In the genomic region with DNA sequence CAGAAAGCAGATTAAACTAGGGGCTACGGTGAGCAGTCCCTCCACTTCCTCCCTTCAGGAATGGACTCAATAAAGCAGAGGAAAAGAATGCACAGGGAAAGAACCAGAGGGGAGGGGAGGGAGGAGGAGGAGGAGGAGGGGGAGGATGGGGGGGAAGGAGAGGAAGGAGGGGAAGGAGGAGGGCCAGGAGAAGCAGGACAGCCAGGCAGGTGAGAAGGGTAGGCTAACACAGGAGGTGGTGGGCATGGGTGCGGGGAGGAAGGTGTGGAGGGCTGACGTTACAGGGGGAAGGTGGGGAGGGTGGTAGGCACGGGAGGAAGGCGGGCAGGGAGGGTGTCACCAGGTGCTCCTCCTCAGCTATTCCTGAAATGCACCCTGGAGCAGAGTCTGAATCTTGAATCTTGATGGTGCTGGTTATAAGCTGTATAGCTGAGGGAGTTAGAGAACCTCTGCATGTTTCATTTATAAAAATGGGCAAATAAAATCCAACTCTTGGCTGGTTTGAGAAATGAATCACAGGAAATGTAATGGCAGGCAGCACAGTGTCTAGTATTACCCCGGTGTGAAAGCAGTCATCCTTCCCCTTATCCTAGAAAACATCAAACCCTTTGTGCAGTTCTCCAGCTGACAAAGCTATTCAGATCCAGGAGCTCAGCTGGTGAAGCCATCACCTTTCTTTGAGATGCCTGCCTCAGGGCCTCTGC, we compare ENCODE assay signal across 15 cellular contexts. TPM values are rescaled to one million over a fixed set of nuclear protein-coding genes. Genes with fewer than 3 reads are reported as not detected.
DNase-seq lines count a peak whose midpoint lies in the region; ATAC-seq and TF ChIP-seq lines count a peak whose summit lies in the region.
"Had no signal": no experiment of that assay in that cellular context is flagged by ENCODE, and none has a peak within 500 bp of the region (broad histone marks: within the 10 kb centered on the region; RNA-seq: fewer than 3 reads in every experiment).

No MANE protein-coding gene starts in this region.

- H3K9me3 Mint-ChIP-seq in activated naive CD8-positive, alpha-beta T cell treated with anti-CD3 and anti-CD28 coated beads, Interleukin-2, amount 10 ng/mL, durations not matched to agents 7 days and 5 days, result no peaks in the 10 kb centered on the region
- no peaks in the 10 kb centered on the region for H3K9me3 Mint-ChIP-seq in activated naive CD8-positive, alpha-beta T cell treated with anti-CD3 and anti-CD28 coated beads for 36 hours
- no peaks in the 10 kb centered on the region for H3K9me3 Mint-ChIP-seq in chondrocyte (ENCODE audit: low read depth)
- H3K9me3 Mint-ChIP-seq: activated CD4-positive, alpha-beta T cell treated with anti-CD3 and anti-CD28 coated beads, Interleukin-2, amount 10 ng/mL, durations not matched to agents 24 days and 14 days; activated naive CD8-positive, alpha-beta T cell treated with anti-CD3 and anti-CD28 coated beads, Interleukin-2, amount 50 U/mL, for 24 hours had no signal

- peak overlapping the region; percentile 41 for H3K9ac ChIP-seq in skeletal muscle satellite cell (ENCODE audit: low read depth, low read length)

- no peaks in the 10 kb centered on the region for H3K9me2 ChIP-seq in OCI-LY7 (ENCODE audit: insufficient read depth, low read length)

- peaks cover 65% of the 10 kb centered on the region for H3K36me3 ChIP-seq in OCI-LY7 (ENCODE audit: insufficient read depth, low read length)
- H3K36me3 ChIP-seq in skeletal muscle satellite cell (ENCODE audit: insufficient read depth, low read length), result peaks cover 17% of the 10 kb centered on the region

- H3K4me3 ChIP-seq in OCI-LY7 (ENCODE audit: low read depth, low read length, poor library complexity, severe bottlenecking) (no peak overlapping the region), skeletal muscle satellite cell (ENCODE audit: low read length) (peak overlapping the region; percentile 32)
- H3K4me3 ChIP-seq: lung, SK-N-MC had no signal

- no peak for TF ChIP-seq CTCF in OCI-LY7 (conservative IDR thresholded peaks at IDR 0.05; ENCODE audit: low read length)
- no peak for TF ChIP-seq CTCF in chondrocyte (IDR thresholded peaks at IDR 0.05)

- no peaks in the 10 kb centered on the region for H3K27me3 ChIP-seq in skeletal muscle satellite cell (ENCODE audit: control insufficient read depth, insufficient read depth, low read length)
- H3K27me3 ChIP-seq: BE2C had no signal

- H3K9me3 ChIP-seq in OCI-LY7 (ENCODE audit: low read length), result no peaks in the 10 kb centered on the region
- no peaks in the 10 kb centered on the region for H3K9me3 ChIP-seq in skeletal muscle satellite cell (replicated peaks; ENCODE audit: low read length)
- H3K9me3 ChIP-seq: BE2C had no signal

- no TSS peak for BruUV-seq in OCI-LY7 (replicated peaks; lab: Mats Ljungman, UMichigan)

- H3K79me2 ChIP-seq in OCI-LY7 (ENCODE audit: insufficient read depth, low read depth, low read length), result peaks cover 46% of the 10 kb centered on the region

- intact Hi-C loops in OCI-LY7 (cut with micrococcal nuclease; ENCODE audit: unreplicated experiment), result no loop called here

- peaks cover 27% of the 10 kb centered on the region for H3K4me1 Mint-ChIP-seq in activated naive CD8-positive, alpha-beta T cell treated with anti-CD3 and anti-CD28 coated beads, Interleukin-2, amount 10 ng/mL, durations not matched to agents 7 days and 5 days
- peaks cover 28% of the 10 kb centered on the region for H3K4me1 Mint-ChIP-seq in activated naive CD8-positive, alpha-beta T cell treated with anti-CD3 and anti-CD28 coated beads for 36 hours
- peaks cover 63% of the 10 kb centered on the region for H3K4me1 Mint-ChIP-seq in chondrocyte (ENCODE audit: low read depth)

- H4K20me1 ChIP-seq in OCI-LY7 (ENCODE audit: insufficient read depth, low read length), result peaks cover 26% of the 10 kb centered on the region; the same call in 1 of the 2 replicates

- POLR2A ChIA-PET in activated naive CD8-positive, alpha-beta T cell treated with anti-CD3 and anti-CD28 coated beads, Interleukin-2, amount 10 ng/mL, durations not matched to agents 7 days and 5 days (lab: Charles Lee), result no interaction called here
- POLR2A ChIA-PET in OCI-LY7 (lab: Charles Lee), result interaction anchor here (0.6 kb wide), 1 partner anchor 15 kb away, joined by 3 read pairs; no protein-coding TSS in a partner anchor

- CTCF ChIA-PET in OCI-LY7 (lab: Charles Lee; ENCODE audit: unreplicated experiment), result no interaction called here

- H3K27me3 Mint-ChIP-seq in activated naive CD8-positive, alpha-beta T cell treated with anti-CD3 and anti-CD28 coated beads, Interleukin-2, amount 10 ng/mL, durations not matched to agents 7 days and 5 days, result no peaks in the 10 kb centered on the region
- H3K27me3 Mint-ChIP-seq in activated naive CD8-positive, alpha-beta T cell treated with anti-CD3 and anti-CD28 coated beads for 36 hours, result no peaks in the 10 kb centered on the region
- H3K27me3 Mint-ChIP-seq in chondrocyte (ENCODE audit: low read depth), result no peaks in the 10 kb centered on the region
- H3K27me3 Mint-ChIP-seq: activated CD4-positive, alpha-beta T cell treated with anti-CD3 and anti-CD28 coated beads, Interleukin-2, amount 10 ng/mL, durations not matched to agents 24 days and 14 days; activated naive CD8-positive, alpha-beta T cell treated with anti-CD3 and anti-CD28 coated beads, Interleukin-2, amount 50 U/mL, for 24 hours had no signal

- H2AFZ ChIP-seq in OCI-LY7 (ENCODE audit: low read length), result no peak overlapping the region

- no peak for DNase-seq in activated naive CD8-positive, alpha-beta T cell treated with anti-CD3 and anti-CD28 coated beads, Interleukin-2, amount 10 ng/mL, durations not matched to agents 7 days and 5 days
- DNase-seq in activated naive CD8-positive, alpha-beta T cell treated with anti-CD3 and anti-CD28 coated beads for 36 hours, result no peak
- DNase-seq in OCI-LY7 (ENCODE audit: low spot score) (no peak), chondrocyte (ENCODE audit: low spot score) (no peak), OCI-M2 (lab: John Stamatoyannopoulos, UW; ENCODE audit: unreplicated experiment) (no peak)
- DNase-seq: activated CD4-positive, alpha-beta T cell treated with anti-CD3 and anti-CD28 coated beads, Interleukin-2, amount 10 ng/mL, durations not matched to agents 24 days and 14 days; activated naive CD8-positive, alpha-beta T cell treated with anti-CD3 and anti-CD28 coated beads, Interleukin-2, amount 50 U/mL, for 24 hours; BE2C; NCI-H526; stimulated activated CD4-positive, alpha-beta T cell treated with anti-CD3 and anti-CD28 coated beads, Interleukin-15, amount 100 ng/mL, for 24 hours had no signal

- peak overlapping the region; percentile 47 for H3K27ac Mint-ChIP-seq in activated naive CD8-positive, alpha-beta T cell treated with anti-CD3 and anti-CD28 coated beads, Interleukin-2, amount 10 ng/mL, durations not matched to agents 7 days and 5 days
- H3K27ac Mint-ChIP-seq in activated naive CD8-positive, alpha-beta T cell treated with anti-CD3 and anti-CD28 coated beads for 36 hours, result no peak overlapping the region
- peak overlapping the region; percentile 45 for H3K27ac Mint-ChIP-seq in chondrocyte (ENCODE audit: unreplicated experiment)
- H3K27ac Mint-ChIP-seq: activated naive CD8-positive, alpha-beta T cell treated with anti-CD3 and anti-CD28 coated beads, Interleukin-2, amount 50 U/mL, for 24 hours had no signal

- no peak overlapping the region for H3K27ac ChIP-seq in OCI-LY7 (ENCODE audit: low read depth, low read length, poor library complexity, severe bottlenecking)
- H3K27ac ChIP-seq: SK-N-MC had no signal

- no peak for ATAC-seq in activated naive CD8-positive, alpha-beta T cell treated with anti-CD3 and anti-CD28 coated beads, Interleukin-2, amount 10 ng/mL, durations not matched to agents 7 days and 5 days (ENCODE audit: low read depth)
- ATAC-seq in HG02763 (IDR thresholded peaks at IDR 0.05; ENCODE audit: unreplicated experiment), result no peak
- no peak for ATAC-seq in HG03045 (IDR thresholded peaks at IDR 0.05; ENCODE audit: unreplicated experiment)
- ATAC-seq: activated naive CD8-positive, alpha-beta T cell treated with anti-CD3 and anti-CD28 coated beads, Interleukin-2, amount 50 U/mL, for 24 hours had no signal

- H3K36me3 Mint-ChIP-seq in activated naive CD8-positive, alpha-beta T cell treated with anti-CD3 and anti-CD28 coated beads, Interleukin-2, amount 10 ng/mL, durations not matched to agents 7 days and 5 days, result peaks cover 24% of the 10 kb centered on the region
- peaks cover 28% of the 10 kb centered on the region for H3K36me3 Mint-ChIP-seq in activated naive CD8-positive, alpha-beta T cell treated with anti-CD3 and anti-CD28 coated beads for 36 hours
- H3K36me3 Mint-ChIP-seq in chondrocyte (ENCODE audit: low read depth), result peaks cover 12% of the 10 kb centered on the region

- H3K4me2 ChIP-seq in OCI-LY7 (ENCODE audit: low read length) (peak overlapping the region; percentile 87; the same call in 1 of the 2 replicates), skeletal muscle satellite cell (ENCODE audit: low read length) (peak overlapping the region; percentile 64)

- H3K4me1 ChIP-seq in OCI-LY7 (ENCODE audit: insufficient read depth, low read length, poor library complexity, severe bottlenecking) (peaks cover 34% of the 10 kb centered on the region), skeletal muscle satellite cell (ENCODE audit: control insufficient read depth, insufficient read depth, low read length) (peaks cover 46% of the 10 kb centered on the region)
- H3K4me1 ChIP-seq: BE2C had no signal

- no peak overlapping the region for H3K4me3 Mint-ChIP-seq in activated naive CD8-positive, alpha-beta T cell treated with anti-CD3 and anti-CD28 coated beads, Interleukin-2, amount 10 ng/mL, durations not matched to agents 7 days and 5 days
- no peak overlapping the region for H3K4me3 Mint-ChIP-seq in activated naive CD8-positive, alpha-beta T cell treated with anti-CD3 and anti-CD28 coated beads for 36 hours
- peak overlapping the region; percentile 10 for H3K4me3 Mint-ChIP-seq in chondrocyte (ENCODE audit: unreplicated experiment)

RNA-seq across cellular contexts. Expression of gene TMEM18, which starts 3.4 kb away (rescaled TPM):
- total RNA-seq in activated naive CD8-positive, alpha-beta T cell treated with anti-CD3 and anti-CD28 coated beads, Interleukin-2, amount 10 ng/mL, durations not matched to agents 7 days and 5 days, result 10 to 100 TPM; 30.4 to 31.3 TPM
- 10 to 100 TPM; 32.6 to 34.5 TPM for total RNA-seq in activated naive CD8-positive, alpha-beta T cell treated with anti-CD3 and anti-CD28 coated beads for 36 hours
- 18.2 and 21.3 TPM in 2 replicates for total RNA-seq in OCI-LY7 (2014; rRNA removed; shearing (Covaris generic))
- total RNA-seq in OCI-LY7 (2022) (31.1 and 37.4 TPM in 2 replicates), chondrocyte (25.5 to 33.9 TPM (median 28.8 TPM) in 3 replicates)
- total RNA-seq in skeletal muscle satellite cell (2012; rRNA removed), result 14.4 and 20.8 TPM in 2 replicates
